22 cellular contexts compared by ENCODE assay signal in the genomic region with DNA sequence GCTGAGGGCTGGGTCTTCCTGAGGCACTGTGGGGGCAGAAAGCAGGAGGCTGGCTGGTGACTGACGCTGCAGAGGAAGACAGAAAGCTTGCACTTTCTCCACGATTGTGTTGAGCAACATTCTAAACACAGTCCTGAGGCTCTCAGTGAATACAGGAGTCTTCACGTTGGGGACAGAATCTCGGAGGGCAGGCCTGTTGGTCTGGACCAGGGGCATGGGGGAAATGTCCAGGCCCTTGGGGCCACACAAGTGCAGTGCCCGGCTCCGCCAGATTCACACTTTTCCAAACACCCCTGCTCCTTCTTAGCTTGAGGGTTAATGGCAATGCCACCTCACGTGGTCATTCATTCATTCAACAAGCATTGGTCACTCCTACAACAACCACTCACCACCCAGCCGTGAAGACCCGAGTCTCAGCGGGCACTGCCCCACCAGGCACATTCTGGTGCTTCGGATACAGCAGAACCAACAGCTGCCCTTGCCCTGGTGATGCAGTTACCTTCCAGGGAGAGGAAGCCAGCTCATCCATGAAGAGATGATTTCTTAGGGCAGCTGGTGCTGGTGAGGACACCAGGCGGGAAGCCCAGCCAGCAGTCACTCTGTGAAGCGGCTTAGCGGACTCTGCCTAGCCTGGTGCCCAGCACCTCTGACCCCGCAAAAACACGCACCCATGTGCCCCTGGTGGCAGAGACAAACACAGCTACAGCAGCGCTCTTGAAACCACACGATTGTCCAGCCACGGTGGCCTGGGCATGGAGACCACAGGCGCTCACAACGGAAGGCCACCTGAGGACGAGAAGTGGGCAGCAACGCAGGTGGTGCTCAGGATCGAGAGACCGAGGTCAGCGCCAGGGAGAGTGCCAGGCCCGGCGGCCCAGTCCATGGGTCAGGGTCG. TPM values are rescaled to one million over a fixed set of nuclear protein-coding genes. Genes with fewer than 3 reads are reported as not detected.
DNase-seq lines count a peak whose midpoint lies in the region; ATAC-seq and TF ChIP-seq lines count a peak whose summit lies in the region.
"Had no signal": no experiment of that assay in that cellular context is flagged by ENCODE, and none has a peak within 500 bp of the region (broad histone marks: within the 10 kb centered on the region; RNA-seq: fewer than 3 reads in every experiment).

No MANE protein-coding gene starts in this region.

- H3K79me1 ChIP-seq in mesendoderm (ENCODE audit: low read length), result no peaks in the 10 kb centered on the region

- no peak overlapping the region for H2BK120ac ChIP-seq in mesendoderm (ENCODE audit: low read depth, low read length)

- H3K4me3 ChIP-seq in heart right ventricle (no peak overlapping the region), heart left ventricle (no peak overlapping the region), osteoblast (ENCODE audit: insufficient read depth, low read length) (no peak overlapping the region), upper lobe of right lung (no peak overlapping the region), mesendoderm (ENCODE audit: low read length) (no peak overlapping the region)
- H3K4me3 ChIP-seq: adrenal gland, esophagus squamous epithelium, SJSA1, thoracic aorta had no signal

- peak overlapping the region; percentile 31 for H2AFZ ChIP-seq in osteoblast (ENCODE audit: low read length)

- H3K79me2 ChIP-seq in osteoblast (ENCODE audit: insufficient read depth, low read length), result no peaks in the 10 kb centered on the region
- H3K79me2 ChIP-seq in mesendoderm (ENCODE audit: control insufficient read depth, insufficient read depth, low read length), result no peaks in the 10 kb centered on the region

- H3K56ac ChIP-seq in mesendoderm (ENCODE audit: low read length), result no peak overlapping the region

- H3K4me2 ChIP-seq in osteoblast (ENCODE audit: insufficient read depth, low read length), result no peak overlapping the region
- no peak overlapping the region for H3K4me2 ChIP-seq in mesendoderm (ENCODE audit: low read length)

- peaks cover 0 to 26% (median 4%) of the 10 kb centered on the region in 11 donors for H3K9me3 ChIP-seq in heart right ventricle
- H3K9me3 ChIP-seq in heart left ventricle, result peaks cover 0 to 21% (median 6%) of the 10 kb centered on the region in 12 donors
- peaks cover 3% of the 10 kb centered on the region for H3K9me3 ChIP-seq in osteoblast (ENCODE audit: low read depth, low read length)
- no peaks in the 10 kb centered on the region for H3K9me3 ChIP-seq in upper lobe of right lung

- H3K18ac ChIP-seq in mesendoderm (ENCODE audit: low read length), result no peak overlapping the region

- no peaks in the 10 kb centered on the region for H3K36me3 ChIP-seq in heart right ventricle
- no peaks in the 10 kb centered on the region for H3K36me3 ChIP-seq in heart left ventricle
- no peaks in the 10 kb centered on the region for H3K36me3 ChIP-seq in osteoblast (ENCODE audit: insufficient read depth, low read length)
- H3K36me3 ChIP-seq in upper lobe of right lung, result no peaks in the 10 kb centered on the region
- no peaks in the 10 kb centered on the region for H3K36me3 ChIP-seq in mesendoderm (ENCODE audit: control insufficient read depth, insufficient read depth, low read length)
- H3K36me3 ChIP-seq: adrenal gland, esophagus squamous epithelium, SJSA1, thoracic aorta had no signal

- no peak overlapping the region for H2BK15ac ChIP-seq in mesendoderm (replicated peaks; ENCODE audit: low read depth)

- H2BK5ac ChIP-seq in mesendoderm (ENCODE audit: low read length), result no peak overlapping the region

- no peak overlapping the region for H3K4ac ChIP-seq in mesendoderm (ENCODE audit: low read depth, low read length)

- no peak overlapping the region for H4K5ac ChIP-seq in mesendoderm (ENCODE audit: low read length)

- H3K27ac ChIP-seq in heart right ventricle (no peak overlapping the region), heart left ventricle (no peak overlapping the region), osteoblast (ENCODE audit: low read depth, low read length) (no peak overlapping the region), upper lobe of right lung (no peak overlapping the region), mesendoderm (ENCODE audit: low read depth, low read length) (no peak overlapping the region)
- H3K27ac ChIP-seq: adrenal gland, esophagus squamous epithelium, SJSA1, thoracic aorta had no signal

- H2AK5ac ChIP-seq in mesendoderm (ENCODE audit: low read length), result no peak overlapping the region

- no peak for TF ChIP-seq CTCF in heart right ventricle (IDR thresholded peaks at IDR 0.05)
- no peak for TF ChIP-seq CTCF in heart left ventricle (IDR thresholded peaks at IDR 0.05)
- no peak for TF ChIP-seq CTCF in osteoblast (IDR thresholded peaks at IDR 0.05; ENCODE audit: extremely low read depth, low read depth, low read length)
- TF ChIP-seq CTCF in upper lobe of right lung (IDR thresholded peaks at IDR 0.05), result no peak

- H3K27me3 ChIP-seq in heart right ventricle (peaks cover 0 to 4% (median 0%) of the 10 kb centered on the region in 7 donors), heart left ventricle (no peaks in the 10 kb centered on the region), osteoblast (ENCODE audit: insufficient read depth, low read length) (no peaks in the 10 kb centered on the region), upper lobe of right lung (no peaks in the 10 kb centered on the region), mesendoderm (ENCODE audit: insufficient read depth, low read length, poor library complexity) (no peaks in the 10 kb centered on the region)
- H3K27me3 ChIP-seq: adrenal gland, SJSA1 had no signal

- ATAC-seq in Right ventricle myocardium superior (ENCODE audit: poor library complexity) (no peak), heart right ventricle (no peak), heart left ventricle (no peak), upper lobe of right lung (no peak)
- ATAC-seq: activated CD8-positive, alpha-beta T cell treated with anti-CD3 and anti-CD28 coated beads, Interleukin-2, amount 10 ng/mL, durations not matched to agents 7 days and 5 days; naive thymus-derived CD4-positive, alpha-beta T cell; T-helper 17 cell; WTC11 had no signal

- DNase-seq in Right ventricle myocardium superior, result peak; percentile 35
- DNase-seq in heart right ventricle, result no peak
- DNase-seq in heart left ventricle, result peak in 4 of 5 donors; percentile 4 to 42 (median 19)
- DNase-seq in osteoblast (ENCODE audit: insufficient read length, low spot score, missing footprints), result peak; percentile 76
- DNase-seq in upper lobe of right lung, result peak; percentile 47
- no peak for DNase-seq in mesendoderm
- DNase-seq in NCI-H2029 treated with DMSO at 0.1 percent for 48 hours (lab: John Stamatoyannopoulos, UW), result no peak
- no peak for DNase-seq in amygdala (lab: John Stamatoyannopoulos, UW)
- DNase-seq: activated CD8-positive, alpha-beta T cell treated with anti-CD3 and anti-CD28 coated beads, Interleukin-2, amount 10 ng/mL, durations not matched to agents 7 days and 5 days; central memory CD4-positive, alpha-beta T cell; effector memory CD4-positive, alpha-beta T cell; esophagus squamous epithelium; GOT3; NCI-H146; NCI-H774; stimulated activated CD4-positive, alpha-beta T cell treated with anti-CD3 and anti-CD28 coated beads, Interleukin-15, amount 100 ng/mL, for 24 hours had no signal

- 90 to 92% methylated on average over 29 of the region's 29 CpGs for WGBS in heart right ventricle, 2 donors
- WGBS in heart left ventricle, 4 donors, result 89 to 93% (median 91%) methylated on average over 27 to 29 of the region's 29 CpGs
- no CpG with 5 or more reads among the region's 29 CpGs for WGBS in mesendoderm (ENCODE audit: extremely low coverage, insufficient coverage, low lambda C conversion rate)

- intact Hi-C loops in Right ventricle myocardium superior (cut with DNase I) (no loop called here), heart right ventricle (cut with DNase I) (loop anchor here in 1 of 10 donors (10.0 kb wide), 1 partner anchor 70 kb away; no protein-coding TSS in a partner anchor), heart left ventricle (cut with DNase I) (no loop called here), upper lobe of right lung (cut with DNase I) (no loop called here)

- no peak overlapping the region for H3K23ac ChIP-seq in mesendoderm (ENCODE audit: low read length)

- no peak overlapping the region for H3K9ac ChIP-seq in mesendoderm (ENCODE audit: low read length)

- no peak for TF ChIP-seq POLR2A in heart left ventricle (IDR thresholded peaks at IDR 0.05)

- H4K8ac ChIP-seq in mesendoderm (ENCODE audit: low read depth, low read length), result no peak overlapping the region

- H4K20me1 ChIP-seq in osteoblast (ENCODE audit: insufficient read depth, low read length), result no peaks in the 10 kb centered on the region

- no peaks in the 10 kb centered on the region for H3K4me1 ChIP-seq in heart right ventricle
- no peaks in the 10 kb centered on the region for H3K4me1 ChIP-seq in heart left ventricle
- H3K4me1 ChIP-seq in osteoblast (ENCODE audit: insufficient read depth, low read length), result no peaks in the 10 kb centered on the region
- no peaks in the 10 kb centered on the region for H3K4me1 ChIP-seq in upper lobe of right lung
- no peaks in the 10 kb centered on the region for H3K4me1 ChIP-seq in mesendoderm (ENCODE audit: control insufficient read depth, low read depth, low read length)
- H3K4me1 ChIP-seq: adrenal gland, SJSA1 had no signal

RNA-seq across cellular contexts. Expression of gene GPC1, which starts 10.9 kb away (rescaled TPM):
- total RNA-seq in Right ventricle myocardium superior, result 154 TPM
- 100 to 1,000 TPM; 161 to 287 (median 185) TPM for total RNA-seq in heart right ventricle
- 100 to 1,000 TPM; 104 to 156 TPM for polyA plus RNA-seq in heart right ventricle
- 100 to 1,000 TPM; 131 to 316 (median 193) TPM for total RNA-seq in heart left ventricle
- 100 to 1,000 TPM; 134 to 209 TPM for polyA plus RNA-seq in heart left ventricle
- 44.8 and 54.3 TPM in 2 replicates for total RNA-seq in osteoblast
- 24.8 TPM for total RNA-seq in upper lobe of right lung
- polyA plus RNA-seq in mesendoderm (2013, experiment 1 of 2), result 13.5 TPM
- polyA plus RNA-seq in mesendoderm (2013, experiment 2 of 2), result 14.4 TPM

Comparison
In these comparisons a context has a peak if more than half of its experiments do, and no peak if none do; other contexts are left out.
1. DNase-seq: peak in Right ventricle myocardium superior (single experiment), heart left ventricle (4 of 5), osteoblast (single experiment) and upper lobe of right lung (single experiment); none in heart right ventricle (0 of 2), mesendoderm (single experiment), NCI-H2029 treated with DMSO at 0.1 percent for 48 hours (single experiment) and amygdala (0 of 56).